8 cellular contexts compared by ENCODE assay signal in genomic region chr5:179818746-179819295, GRCh38. TPM values are rescaled to one million over a fixed set of nuclear protein-coding genes. Genes with fewer than 3 reads are reported as not detected.
DNase-seq lines count a peak whose midpoint lies in the region; ATAC-seq and TF ChIP-seq lines count a peak whose summit lies in the region.

No MANE protein-coding gene starts in this region.

- intact Hi-C loops in mucosa of descending colon (cut with DNase I, micrococcal nuclease) = no loop called here

- DNase-seq in AG10803 (ENCODE audit: low read depth) (peak; percentile 90), NOMO-1 (lab: John Stamatoyannopoulos, UW; ENCODE audit: unreplicated experiment in 2 of 2) (peak; percentile 88 to 91), activated T-cell treated with anti-CD3 and anti-CD28 coated beads for 24 hours (ENCODE audit: low read depth) (peak; percentile 73), epidermal melanocyte (ENCODE audit: insufficient read length, low spot score) (peak; percentile 86), mucosa of descending colon (peak; percentile 96 to 98 (median 96))
- peak; percentile 75 to 80 for DNase-seq in stimulated activated CD8-positive, alpha-beta memory T cell treated with anti-CD3 and anti-CD28 coated beads, Interleukin-4, amount 100 ng/mL, for 1 hour (ENCODE audit: low read depth in 2 of 2, low spot score in 1 of 2)

- TF ChIP-seq CTCF in AG10803 (conservative IDR thresholded peaks at IDR 0.05; ENCODE audit: low read length) = no peak
- TF ChIP-seq CTCF in mucosa of descending colon (IDR thresholded peaks at IDR 0.05) = no peak

- H3K4me1 ChIP-seq in mucosa of descending colon (ENCODE audit: low read depth) = peaks cover 53% of the 10 kb centered on the region

- H3K4me3 ChIP-seq in AG10803 (ENCODE audit: low read length) (peak overlapping the region; percentile 48), mucosa of descending colon (no peak overlapping the region)

- no peaks in the 10 kb centered on the region for H3K9me3 ChIP-seq in mucosa of descending colon

- ATAC-seq in GM18873 (IDR thresholded peaks at IDR 0.05; ENCODE audit: low FRiP score, unreplicated experiment) = peak; percentile 59
- ATAC-seq in HG03103 (IDR thresholded peaks at IDR 0.05; ENCODE audit: low read depth, unreplicated experiment) = peak; percentile 55
- peak; percentile 76 for ATAC-seq in mucosa of descending colon

- no peaks in the 10 kb centered on the region for H3K36me3 ChIP-seq in mucosa of descending colon (ENCODE audit: low read depth)

RNA-seq across cellular contexts. Expression of gene SQSTM1, which starts 1.9 kb away (rescaled TPM):
- total RNA-seq in mucosa of descending colon = 100 to 1,000 TPM; 302 to 348 (median 321) TPM

RNA-seq across cellular contexts. Expression of gene MGAT4B, which starts 12.2 kb away (rescaled TPM):
- 100 to 1,000 TPM; 274 to 623 (median 476) TPM for total RNA-seq in mucosa of descending colon

RNA-seq across cellular contexts. Expression of gene LTC4S, which starts 25.0 kb away (rescaled TPM):
- total RNA-seq in mucosa of descending colon = 10 to 100 TPM in 1 of 3 donors, 1 to 10 TPM in 2; 3.0 to 10.4 (median 7.0) TPM

RNA-seq across cellular contexts. Expression of gene MRNIP, which starts 39.8 kb away (rescaled TPM):
- total RNA-seq in mucosa of descending colon = 10 to 100 TPM; 20.8 to 38.3 (median 27.5) TPM
